ENCODE assay signal across 30 cellular contexts in genomic region chr12:108981835-108982234, GRCh38. TPM values are rescaled to one million over a fixed set of nuclear protein-coding genes. Genes with fewer than 3 reads are reported as not detected.
"Had no signal": no experiment of that assay in that cellular context is flagged by ENCODE, and none has a peak within 500 bp of the region (broad histone marks: within the 10 kb centered on the region; RNA-seq: fewer than 3 reads in every experiment).

No MANE protein-coding gene starts in this region.

- H3K36me3 Mint-ChIP-seq: mesothelial cell of epicardium; naive B cell; natural killer cell; neural progenitor cell; stimulated activated naive B cell treated with anti-CD40 and anti-IgM and Interleukin-4, amounts not matched to agents 10 μg/mL and 1 μg/mL and 100 μg/mL, for 72 hours had no signal

- H3K36me3 ChIP-seq: left ventricle myocardium inferior, neural progenitor cell, neutrophil, stomach, thyroid gland, transverse colon, upper lobe of left lung had no signal

- H3K27ac Mint-ChIP-seq: mesothelial cell of epicardium; naive B cell; natural killer cell; nephron progenitor cell; neural progenitor cell; stimulated activated naive B cell treated with anti-CD40 and anti-IgM and Interleukin-4, amounts not matched to agents 10 μg/mL and 1 μg/mL and 100 μg/mL, for 72 hours had no signal

- H3K4me3 Mint-ChIP-seq: mesothelial cell of epicardium; naive B cell; natural killer cell; nephron progenitor cell; neural progenitor cell; stimulated activated naive B cell treated with anti-CD40 and anti-IgM and Interleukin-4, amounts not matched to agents 10 μg/mL and 1 μg/mL and 100 μg/mL, for 72 hours had no signal

- DNase-seq: naive B cell; natural killer cell; nephron progenitor cell; occipital lobe; psoas muscle; stimulated activated CD4-positive, alpha-beta T cell treated with anti-CD3 and anti-CD28 coated beads, Interleukin-12 subunit alpha, Interleukin-12 subunit beta, amount 100 ng/mL, for 4 hours; stimulated activated CD4-positive, alpha-beta T cell treated with anti-CD3 and anti-CD28 coated beads, Interleukin-15, amount 100 ng/mL, for 24 hours; stimulated activated CD4-positive, alpha-beta T cell treated with anti-CD3 and anti-CD28 coated beads, Interleukin-2, amount 100 ng/mL, for 24 hours; stimulated activated CD4-positive, alpha-beta T cell treated with anti-CD3 and anti-CD28 coated beads, Interleukin-4, amount 100 ng/mL, for 1 hour; stimulated activated naive B cell treated with anti-CD40 and anti-IgM and Interleukin-4, amounts not matched to agents 10 μg/mL and 1 μg/mL and 100 μg/mL, for 72 hours; stimulated activated naive CD8-positive, alpha-beta T cell treated with anti-CD3 and anti-CD28 coated beads, Interleukin-15, Interleukin-2, amounts not matched to agents 100 U/mL and 50 U/mL, for 24 hours; stomach; testis; thyroid gland; transverse colon; upper lobe of left lung had no signal

- ATAC-seq: natural killer cell; psoas muscle; stimulated activated naive CD8-positive, alpha-beta T cell treated with anti-CD3 and anti-CD28 coated beads, Interleukin-15, Interleukin-2, amounts not matched to agents 100 U/mL and 50 U/mL, for 24 hours had no signal

- H2AFZ ChIP-seq: hepatocyte, neural progenitor cell, parathyroid adenoma had no signal

- H3K9me3 Mint-ChIP-seq: mesothelial cell of epicardium; naive B cell; natural killer cell; nephron progenitor cell; neural progenitor cell; stimulated activated naive B cell treated with anti-CD40 and anti-IgM and Interleukin-4, amounts not matched to agents 10 μg/mL and 1 μg/mL and 100 μg/mL, for 72 hours had no signal

- H3K4me1 ChIP-seq: neural progenitor cell, parathyroid adenoma, psoas muscle, stomach, testis, thyroid gland, transverse colon, upper lobe of left lung had no signal

- H3K79me2 ChIP-seq: hepatocyte had no signal

- H3K4me2 ChIP-seq: hepatocyte, neural progenitor cell had no signal

- H3K27ac ChIP-seq: hepatocyte, left ventricle myocardium inferior, neural progenitor cell, neutrophil, parathyroid adenoma, psoas muscle, skin epidermis, stomach, testis, thyroid gland, transverse colon, upper lobe of left lung had no signal

- H3K4me1 Mint-ChIP-seq: mesothelial cell of epicardium; naive B cell; natural killer cell; nephron progenitor cell; neural progenitor cell; stimulated activated naive B cell treated with anti-CD40 and anti-IgM and Interleukin-4, amounts not matched to agents 10 μg/mL and 1 μg/mL and 100 μg/mL, for 72 hours had no signal

- H3K27me3 ChIP-seq: hepatocyte, testis, thyroid gland, transverse colon, upper lobe of left lung had no signal

- H3K4me3 ChIP-seq: hepatocyte, left ventricle myocardium inferior, lung, neural progenitor cell, psoas muscle, skin epidermis, stomach, testis, thyroid gland, transverse colon, upper lobe of left lung had no signal

- H3K9me3 ChIP-seq: left ventricle myocardium inferior, neutrophil, psoas muscle, stomach, testis, thyroid gland, transverse colon, upper lobe of left lung had no signal

RNA-seq across cellular contexts. Expression of gene SVOP, which starts 39.0 kb away (rescaled TPM):
- total RNA-seq: kidney epithelial cell, lower leg skin, mesothelial cell of epicardium, mononuclear cell, natural killer cell, osteocyte, posterior vena cava, sciatic nerve, thyroid gland, upper lobe of left lung had no signal
- polyA plus RNA-seq: lung had no signal
